Comparison of ENCODE assay signal across 1 cellular context in genomic region chr7:96995406-96996110, GRCh38.
TF ChIP-seq lines count a peak whose summit lies in the region.

No MANE protein-coding gene starts in this region.

TF ChIP-seq in GM23338, 12 proteins besides CTCF, POLR2A, EP300 and RAD21 (continued from another document):
- TF ChIP-seq ETS1 (IDR thresholded peaks at IDR 0.05) (no peak), EZH2 (IDR thresholded peaks at IDR 0.05; ENCODE audit: low read depth, unreplicated experiment) (no peak), ZNF331 (CRISPR knock-in tag; IDR thresholded peaks at IDR 0.05; ENCODE audit: low read depth) (no peak)
